Comparison of ENCODE assay signal across 8 cellular contexts in genomic region chrX:136909119-136909705, GRCh38. TPM values are rescaled to one million over a fixed set of nuclear protein-coding genes. Genes with fewer than 3 reads are reported as not detected.
DNase-seq lines count a peak whose midpoint lies in the region; TF ChIP-seq lines count a peak whose summit lies in the region.

No MANE protein-coding gene starts in this region.

- peaks cover 20% of the 10 kb centered on the region for H3K4me1 Mint-ChIP-seq in neural progenitor cell

- H3K9me3 Mint-ChIP-seq in neural progenitor cell: peaks cover 10% of the 10 kb centered on the region

- no peaks in the 10 kb centered on the region for H3K36me3 Mint-ChIP-seq in neural progenitor cell

- H2AFZ ChIP-seq in neural progenitor cell (replicated peaks): peak overlapping the region; percentile 57

- peak overlapping the region; percentile 65 for H3K27ac ChIP-seq in neural progenitor cell

- H3K4me3 ChIP-seq in foreskin fibroblast (ENCODE audit: low read depth in 1 of 2, low read length in 2 of 2): peak overlapping the region; percentile 58 to 72
- peak overlapping the region; percentile 60 for H3K4me3 ChIP-seq in neural progenitor cell

- H3K79me2 ChIP-seq in neural progenitor cell (ENCODE audit: low read depth): no peaks in the 10 kb centered on the region

- H3K27me3 ChIP-seq in neural progenitor cell: no peaks in the 10 kb centered on the region

- H3K27me3 Mint-ChIP-seq in neural progenitor cell (ENCODE audit: insufficient read depth, low read depth): peaks cover 8% of the 10 kb centered on the region

- peaks cover 11% of the 10 kb centered on the region for H3F3A ChIP-seq in neural progenitor cell (ENCODE audit: low read depth)

- TF ChIP-seq CTCF in foreskin fibroblast (IDR thresholded peaks at IDR 0.05; ENCODE audit: low read depth, low read length): no peak
- no peak for TF ChIP-seq CTCF in neural progenitor cell (IDR thresholded peaks at IDR 0.05)

- no peaks in the 10 kb centered on the region for H4K20me1 ChIP-seq in neural progenitor cell (ENCODE audit: low read depth)

- peak overlapping the region; percentile 80 for H3K4me2 ChIP-seq in neural progenitor cell

- H3K27ac Mint-ChIP-seq in neural progenitor cell: peak overlapping the region; percentile 48

- H3K9me3 ChIP-seq in neural progenitor cell (ENCODE audit: low read depth): no peaks in the 10 kb centered on the region

- H3K9ac ChIP-seq in neural progenitor cell: no peak overlapping the region

- no peaks in the 10 kb centered on the region for H3K4me1 ChIP-seq in neural progenitor cell

- no peaks in the 10 kb centered on the region for H3K36me3 ChIP-seq in neural progenitor cell

- peak; percentile 85 for DNase-seq in Daoy (ENCODE audit: low read depth)
- peak; percentile 56 for DNase-seq in GOT3 (lab: John Stamatoyannopoulos, UW)
- DNase-seq in LoVo (ENCODE audit: low spot score): peak; percentile 75
- DNase-seq in SHP77 treated with DMSO at 0.1 percent for 48 hours (lab: John Stamatoyannopoulos, UW): peak; percentile 5
- DNase-seq in activated gamma-delta T cell (lab: John Stamatoyannopoulos, UW): peak; percentile 57
- peak; percentile 55 to 86 for DNase-seq in foreskin fibroblast
- peak; percentile 86 for DNase-seq in neural progenitor cell (ENCODE audit: low spot score)
- DNase-seq in stromal cell of bone marrow (ENCODE audit: low read depth): peak; percentile 51

- H3K4me3 Mint-ChIP-seq in neural progenitor cell: peak overlapping the region; percentile 91

RNA-seq across cellular contexts. Expression of gene RBMX, which starts 28.7 kb away (rescaled TPM):
- 495 and 530 TPM in 2 replicates for total RNA-seq in Daoy (2014; rRNA removed; shearing (Covaris generic))
- 1,172 and 1,287 TPM in 2 replicates for total RNA-seq in neural progenitor cell (ENCODE audit: low replicate concordance)

Comparison
In these comparisons a context has a peak if more than half of its experiments do, and no peak if none do; other contexts are left out.
1. Peak in every context shown above with its lines: DNase-seq, H3K4me3 ChIP-seq and H3K27ac ChIP-seq.
2. DNase-seq: peak in every context shown above with its lines; median percentile 86 in neural progenitor cell; 85 in Daoy; 75 in LoVo; 70 in foreskin fibroblast; 57 in activated gamma-delta T cell; 56 in GOT3; 51 in stromal cell of bone marrow; 5 in SHP77 treated with DMSO at 0.1 percent for 48 hours.